27 cellular contexts compared by ENCODE assay signal in genomic region chr10:68796609-68797008, GRCh38. TPM values are rescaled to one million over a fixed set of nuclear protein-coding genes. Genes with fewer than 3 reads are reported as not detected.
DNase-seq lines count a peak whose midpoint lies in the region; ATAC-seq and TF ChIP-seq lines count a peak whose summit lies in the region.
"Had no signal": no experiment of that assay in that cellular context is flagged by ENCODE, and none has a peak within 500 bp of the region (broad histone marks: within the 10 kb centered on the region; RNA-seq: fewer than 3 reads in every experiment).

No MANE protein-coding gene starts in this region.

- peaks cover 0 to 12% (median 0%) of the 10 kb centered on the region in 3 donors for H3K4me1 ChIP-seq in esophagus squamous epithelium
- H3K4me1 ChIP-seq: uterus had no signal

- 22 to 46% methylated on average over 3 of the region's 3 CpGs for WGBS in esophagus squamous epithelium, 2 donors

- peak overlapping the region; percentile 47; the same call in 1 of the 2 replicates for H3K27ac ChIP-seq in RWPE1
- H3K27ac ChIP-seq in esophagus squamous epithelium, result peak overlapping the region in 1 of 4 donors; percentile 24
- H3K27ac ChIP-seq: KMS-11, uterus had no signal

- DNase-seq in EH (ENCODE audit: low read depth), result peak; percentile 54
- peak; percentile 34 for DNase-seq in RWPE1 (ENCODE audit: low spot score)
- DNase-seq in renal cortical epithelial cell (ENCODE audit: low read depth), result peak; percentile 87
- no peak for DNase-seq in esophagus squamous epithelium (lab: John Stamatoyannopoulos, UW)
- DNase-seq in NCI-H526 (lab: John Stamatoyannopoulos, UW), result no peak
- no peak for DNase-seq in stimulated activated CD4-positive, alpha-beta T cell treated with anti-CD3 and anti-CD28 coated beads, Interleukin-4, amount 100 ng/mL, for 24 hours
- DNase-seq: activated CD4-positive, alpha-beta T cell treated with anti-CD3 and anti-CD28 coated beads for 4 hours; activated naive CD4-positive, alpha-beta T cell treated with anti-CD3 and anti-CD28 coated beads for 36 hours; activated T-cell treated with anti-CD3 and anti-CD28 coated beads, Interleukin-2, amount 50 U/mL, for 4 hours; amygdala; CD8-positive, alpha-beta memory T cell; erythroblast; GF-D8; glutamatergic neuron; left cardiac atrium; mesendoderm; MV-4-11; naive B cell; NCI-H187; right cardiac atrium; SHP77; stimulated activated CD4-positive, alpha-beta T cell treated with anti-CD3 and anti-CD28 coated beads, Interleukin-15, amount 100 ng/mL, for 24 hours; uterus had no signal

- H3K4me3 ChIP-seq in esophagus squamous epithelium, result no peak overlapping the region
- H3K4me3 ChIP-seq: GM12878, uterus had no signal

- H3K9me3 ChIP-seq in esophagus squamous epithelium, result no peaks in the 10 kb centered on the region
- H3K9me3 ChIP-seq: uterus had no signal

- intact Hi-C loops in esophagus squamous epithelium (cut with DNase I), result no loop called here

- CTCF ChIA-PET in RWPE1 (lab: Yijun Ruan, JAX), result interaction anchor here (0.7 kb wide), 1 partner anchor 101 kb away, joined by 4 read pairs; no protein-coding TSS in a partner anchor

- H3K27me3 ChIP-seq in esophagus squamous epithelium, result no peaks in the 10 kb centered on the region
- H3K27me3 ChIP-seq: uterus had no signal

- POLR2A ChIA-PET in RWPE1 (lab: Yijun Ruan, JAX; ENCODE audit: low non-redundant PET), result no interaction called here

- ATAC-seq in esophagus mucosa (peak; percentile 87), HG02588 (IDR thresholded peaks at IDR 0.05; ENCODE audit: unreplicated experiment) (no peak)
- ATAC-seq: activated T-cell treated with anti-CD3 and anti-CD28 coated beads, Interleukin-2, amount 50 U/mL, for 4 hours; GM12878; left cardiac atrium; right cardiac atrium had no signal

- H3K36me3 ChIP-seq in esophagus squamous epithelium, result peaks cover 0 to 54% (median 0%) of the 10 kb centered on the region in 3 donors
- H3K36me3 ChIP-seq: uterus had no signal

- TF ChIP-seq POLR2A in esophagus squamous epithelium (IDR thresholded peaks at IDR 0.05), result no peak

- TF ChIP-seq CTCF in RWPE1 (conservative IDR thresholded peaks at IDR 0.05; ENCODE audit: low read depth) (no peak), esophagus squamous epithelium (IDR thresholded peaks at IDR 0.05) (no peak)

RNA-seq across cellular contexts. Expression of gene STOX1, which starts 30.7 kb away (rescaled TPM):
- total RNA-seq in esophagus mucosa (0.28 TPM), renal cortical epithelial cell (0.35 and 2.9 TPM in 2 replicates), esophagus squamous epithelium (1 to 10 TPM in 3 of 4 donors, under 1 TPM in 1; 0.19 to 2.1 (median 1.5) TPM)

Comparison
In these comparisons a context has a peak if more than half of its experiments do, and no peak if none do; other contexts are left out.
1. DNase-seq: peak in EH (single experiment), RWPE1 (single experiment) and renal cortical epithelial cell (single experiment); none in esophagus squamous epithelium (single experiment), NCI-H526 (0 of 2) and stimulated activated CD4-positive, alpha-beta T cell treated with anti-CD3 and anti-CD28 coated beads, Interleukin-4, amount 100 ng/mL, for 24 hours (single experiment).